In genomic region chr16:19001788-19002187, GRCh38 we compare ENCODE assay signal across 13 cellular contexts. TPM values are rescaled to one million over a fixed set of nuclear protein-coding genes. Genes with fewer than 3 reads are reported as not detected.
DNase-seq lines count a peak whose midpoint lies in the region; ATAC-seq and TF ChIP-seq lines count a peak whose summit lies in the region.
"Had no signal": no experiment of that assay in that cellular context is flagged by ENCODE, and none has a peak within 500 bp of the region (broad histone marks: within the 10 kb centered on the region; RNA-seq: fewer than 3 reads in every experiment).

No MANE protein-coding gene starts in this region.

- intact Hi-C loops in A673 (cut with micrococcal nuclease; ENCODE audit: unreplicated experiment), result no loop called here
- intact Hi-C loops in body of pancreas (cut with DNase I), result no loop called here
- intact Hi-C loops in activated T-helper 1 cell treated with anti-CD3 and anti-CD28 coated beads, Interleukin-12 subunit alpha, Interleukin-12 subunit beta, Interleukin-2, Interleukin-4 antibody, amounts not matched to agents 30 ng/mL and 10 ng/mL and 1 ng/mL, durations not matched to agents 14 hours and 24 hours and 36 hours (cut with micrococcal nuclease), result no loop called here
- intact Hi-C loops in stomach (cut with DNase I; ENCODE audit: low total_unique reads), result no loop called here

- POLR2A ChIA-PET in A673 (lab: Charles Lee; ENCODE audit: low non-redundant PET), result no interaction called here

- TF ChIP-seq POLR2A in body of pancreas (IDR thresholded peaks at IDR 0.05), result no peak
- TF ChIP-seq POLR2A in stomach (IDR thresholded peaks at IDR 0.05), result no peak

- H4K91ac ChIP-seq in mesenchymal stem cell (ENCODE audit: low read length), result no peak overlapping the region

- H3K9me2 ChIP-seq in hepatocyte (replicated peaks; ENCODE audit: insufficient read depth), result no peaks in the 10 kb centered on the region

- no peak overlapping the region for H2BK120ac ChIP-seq in mesenchymal stem cell (ENCODE audit: low read depth, low read length)

- no peak overlapping the region for H3K27ac Mint-ChIP-seq in activated T-helper 1 cell treated with anti-CD3 and anti-CD28 coated beads, Interleukin-12 subunit alpha, Interleukin-12 subunit beta, Interleukin-2, Interleukin-4 antibody, amounts not matched to agents 30 ng/mL and 10 ng/mL and 1 ng/mL, durations not matched to agents 14 hours and 24 hours and 36 hours
- H3K27ac Mint-ChIP-seq: activated naive CD4-positive, alpha-beta T cell treated with anti-CD3 and anti-CD28 coated beads for 36 hours; CD4-positive, CD25-positive, alpha-beta regulatory T cell had no signal

- no peak overlapping the region for H2BK15ac ChIP-seq in mesenchymal stem cell (ENCODE audit: low read depth, poor library complexity, severe bottlenecking)

- no peaks in the 10 kb centered on the region for H3K36me3 ChIP-seq in A673 (ENCODE audit: insufficient read depth, low read length, poor library complexity, severe bottlenecking)
- no peaks in the 10 kb centered on the region for H3K36me3 ChIP-seq in body of pancreas (replicated peaks in 1 of 2; ENCODE audit: insufficient read depth in 1 of 2, low read depth in 2 of 2)
- H3K36me3 ChIP-seq in mesenchymal stem cell (ENCODE audit: control insufficient read depth in 1 of 2, insufficient read depth in 2 of 2, low read depth in 1 of 2, low read length in 2 of 2), result no peaks in the 10 kb centered on the region
- H3K36me3 ChIP-seq in hepatocyte (replicated peaks; ENCODE audit: insufficient read depth, low read depth), result no peaks in the 10 kb centered on the region
- H3K36me3 ChIP-seq in stomach, result no peaks in the 10 kb centered on the region

- H2AFZ ChIP-seq in mesenchymal stem cell (ENCODE audit: low read depth, low read length), result no peak overlapping the region
- H2AFZ ChIP-seq in hepatocyte, result no peak overlapping the region

- no peak overlapping the region for H2BK5ac ChIP-seq in mesenchymal stem cell (ENCODE audit: low read depth, low read length, poor library complexity, severe bottlenecking)

- TF ChIP-seq EP300 in stomach (IDR thresholded peaks at IDR 0.05), result no peak

- H3K36me3 Mint-ChIP-seq in activated T-helper 1 cell treated with anti-CD3 and anti-CD28 coated beads, Interleukin-12 subunit alpha, Interleukin-12 subunit beta, Interleukin-2, Interleukin-4 antibody, amounts not matched to agents 30 ng/mL and 10 ng/mL and 1 ng/mL, durations not matched to agents 14 hours and 24 hours and 36 hours (ENCODE audit: low read depth), result no peaks in the 10 kb centered on the region
- H3K36me3 Mint-ChIP-seq: CD4-positive, CD25-positive, alpha-beta regulatory T cell had no signal

- CTCF ChIA-PET in A673 (lab: Charles Lee), result no interaction called here

- no peak overlapping the region for H3K4ac ChIP-seq in mesenchymal stem cell (ENCODE audit: low read depth in 1 of 2, low read length in 2 of 2)

- no peak overlapping the region for H4K8ac ChIP-seq in mesenchymal stem cell (ENCODE audit: low read length)

- BruUV-seq in A673 (replicated peaks; lab: Mats Ljungman, UMichigan), result no TSS peak

- H3K4me1 ChIP-seq in A673 (ENCODE audit: insufficient read depth, low read length, poor library complexity, severe bottlenecking), result no peaks in the 10 kb centered on the region
- peaks cover 4% of the 10 kb centered on the region for H3K4me1 ChIP-seq in body of pancreas
- H3K4me1 ChIP-seq in mesenchymal stem cell (ENCODE audit: control insufficient read depth, insufficient read depth, low read depth, low read length), result peaks cover 6% of the 10 kb centered on the region
- H3K4me1 ChIP-seq in hepatocyte (ENCODE audit: insufficient read depth), result peaks cover 12% of the 10 kb centered on the region
- peaks cover 0 to 21% (median 3%) of the 10 kb centered on the region in 4 donors for H3K4me1 ChIP-seq in stomach

- H2AK5ac ChIP-seq in mesenchymal stem cell (ENCODE audit: low read length, severe bottlenecking), result no peak overlapping the region

- peak overlapping the region; percentile 19 for H3K9ac ChIP-seq in mesenchymal stem cell (ENCODE audit: low read length)

- H3K4me3 Mint-ChIP-seq in activated T-helper 1 cell treated with anti-CD3 and anti-CD28 coated beads, Interleukin-12 subunit alpha, Interleukin-12 subunit beta, Interleukin-2, Interleukin-4 antibody, amounts not matched to agents 30 ng/mL and 10 ng/mL and 1 ng/mL, durations not matched to agents 14 hours and 24 hours and 36 hours, result no peak overlapping the region
- H3K4me3 Mint-ChIP-seq: activated naive CD4-positive, alpha-beta T cell treated with anti-CD3 and anti-CD28 coated beads for 36 hours; CD4-positive, CD25-positive, alpha-beta regulatory T cell had no signal

- H3K27me3 ChIP-seq in A673 (replicated peaks; ENCODE audit: insufficient read depth, low read depth, low read length, poor library complexity), result no peaks in the 10 kb centered on the region
- no peaks in the 10 kb centered on the region for H3K27me3 ChIP-seq in body of pancreas
- H3K27me3 ChIP-seq in mesenchymal stem cell (ENCODE audit: control insufficient read depth in 1 of 2, insufficient read depth in 1 of 2, low read length in 2 of 2), result no peaks in the 10 kb centered on the region
- no peaks in the 10 kb centered on the region for H3K27me3 ChIP-seq in hepatocyte
- no peaks in the 10 kb centered on the region for H3K27me3 ChIP-seq in stomach

- peak; percentile 49 for ATAC-seq in body of pancreas
- no peak for ATAC-seq in GM18909 (IDR thresholded peaks at IDR 0.05; ENCODE audit: poor library complexity, unreplicated experiment)

- no peaks in the 10 kb centered on the region for H3K4me1 Mint-ChIP-seq in activated T-helper 1 cell treated with anti-CD3 and anti-CD28 coated beads, Interleukin-12 subunit alpha, Interleukin-12 subunit beta, Interleukin-2, Interleukin-4 antibody, amounts not matched to agents 30 ng/mL and 10 ng/mL and 1 ng/mL, durations not matched to agents 14 hours and 24 hours and 36 hours (ENCODE audit: low read depth)
- H3K4me1 Mint-ChIP-seq: CD4-positive, CD25-positive, alpha-beta regulatory T cell had no signal

- no peaks in the 10 kb centered on the region for H3K79me1 ChIP-seq in mesenchymal stem cell (replicated peaks; ENCODE audit: low read length, poor library complexity, severe bottlenecking)

- DNase-seq in A673 (ENCODE audit: low spot score), result peak; percentile 6
- peak; percentile 72 for DNase-seq in HFF-Myc (ENCODE audit: extremely low read depth, low read depth)
- DNase-seq in body of pancreas, result peak; percentile 14 to 43 (median 20)
- peak; percentile 41 for DNase-seq in mesenchymal stem cell
- no peak for DNase-seq in activated T-helper 1 cell treated with anti-CD3 and anti-CD28 coated beads, Interleukin-12 subunit alpha, Interleukin-12 subunit beta, Interleukin-2, Interleukin-4 antibody, amounts not matched to agents 30 ng/mL and 10 ng/mL and 1 ng/mL, durations not matched to agents 14 hours and 24 hours and 36 hours (ENCODE audit: low spot score)
- no peak for DNase-seq in hepatocyte (ENCODE audit: low spot score)
- DNase-seq in stomach, result no peak
- DNase-seq: activated CD4-positive, alpha-beta T cell treated with anti-CD3 and anti-CD28 coated beads for 48 hours; activated naive CD4-positive, alpha-beta T cell treated with anti-CD3 and anti-CD28 coated beads for 36 hours; CD4-positive, CD25-positive, alpha-beta regulatory T cell; kidney; stimulated activated CD4-positive, alpha-beta T cell treated with anti-CD3 and anti-CD28 coated beads, Interleukin-4, amount 100 ng/mL, for 24 hours had no signal

- no peak overlapping the region for H2BK12ac ChIP-seq in mesenchymal stem cell (ENCODE audit: low read length in 2 of 2)

- H3K27ac ChIP-seq in A673 (ENCODE audit: low read depth, low read length, poor library complexity, severe bottlenecking) (no peak overlapping the region), body of pancreas (peak overlapping the region in 1 of 4 donors; percentile 27), mesenchymal stem cell (ENCODE audit: low read length, poor library complexity, severe bottlenecking) (no peak overlapping the region), hepatocyte (no peak overlapping the region), stomach (no peak overlapping the region)

- no peaks in the 10 kb centered on the region for H3K79me2 ChIP-seq in hepatocyte

- H3K4me3 ChIP-seq in A673 (ENCODE audit: low read depth, low read length, poor library complexity, severe bottlenecking) (no peak overlapping the region), HFF-Myc (replicated peaks; ENCODE audit: low read depth, low read length) (no peak overlapping the region), body of pancreas (no peak overlapping the region), mesenchymal stem cell (ENCODE audit: insufficient read depth in 1 of 2, low read depth in 1 of 2, low read length in 2 of 2) (no peak overlapping the region), hepatocyte (no peak overlapping the region), stomach (no peak overlapping the region)

- no peak overlapping the region for H3K23ac ChIP-seq in mesenchymal stem cell (ENCODE audit: low read length in 2 of 2)

- TF ChIP-seq CTCF in A673 (conservative IDR thresholded peaks at IDR 0.05; ENCODE audit: low read depth, low read length) (no peak), HFF-Myc (IDR thresholded peaks at IDR 0.05; ENCODE audit: low read depth, low read length, missing control alignments) (no peak), body of pancreas (IDR thresholded peaks at IDR 0.05) (no peak), hepatocyte (IDR thresholded peaks at IDR 0.05; ENCODE audit: poor library complexity) (no peak), stomach (IDR thresholded peaks at IDR 0.05) (no peak)

- no peaks in the 10 kb centered on the region for H3K27me3 Mint-ChIP-seq in activated T-helper 1 cell treated with anti-CD3 and anti-CD28 coated beads, Interleukin-12 subunit alpha, Interleukin-12 subunit beta, Interleukin-2, Interleukin-4 antibody, amounts not matched to agents 30 ng/mL and 10 ng/mL and 1 ng/mL, durations not matched to agents 14 hours and 24 hours and 36 hours (ENCODE audit: insufficient read depth)

- no peak overlapping the region for H3K18ac ChIP-seq in mesenchymal stem cell (ENCODE audit: low read depth in 1 of 2, low read length in 2 of 2)

- no peaks in the 10 kb centered on the region for H4K20me1 ChIP-seq in hepatocyte (ENCODE audit: insufficient read depth, poor library complexity, severe bottlenecking)

- WGBS in body of pancreas, 2 donors, result 64 to 69% methylated on average over 4 of the region's 4 CpGs
- 99% methylated on average over 4 of the region's 4 CpGs for WGBS in mesenchymal stem cell
- 94% methylated on average over 4 of the region's 4 CpGs for WGBS in hepatocyte (ENCODE audit: low lambda C conversion rate, missing lambda C conversion rate)
- WGBS in stomach, 5 donors, result 73 to 82% (median 76%) methylated on average over 4 of the region's 4 CpGs

- no peak overlapping the region for H3K4me2 ChIP-seq in mesenchymal stem cell (ENCODE audit: low read length, poor library complexity, severe bottlenecking)
- no peak overlapping the region for H3K4me2 ChIP-seq in hepatocyte

- no peaks in the 10 kb centered on the region for H3K9me3 Mint-ChIP-seq in activated T-helper 1 cell treated with anti-CD3 and anti-CD28 coated beads, Interleukin-12 subunit alpha, Interleukin-12 subunit beta, Interleukin-2, Interleukin-4 antibody, amounts not matched to agents 30 ng/mL and 10 ng/mL and 1 ng/mL, durations not matched to agents 14 hours and 24 hours and 36 hours
- H3K9me3 Mint-ChIP-seq: activated naive CD4-positive, alpha-beta T cell treated with anti-CD3 and anti-CD28 coated beads for 36 hours; CD4-positive, CD25-positive, alpha-beta regulatory T cell had no signal

- H3K9me3 ChIP-seq in A673 (ENCODE audit: low read depth, low read length, poor library complexity, severe bottlenecking), result no peaks in the 10 kb centered on the region
- no peaks in the 10 kb centered on the region for H3K9me3 ChIP-seq in body of pancreas
- H3K9me3 ChIP-seq in mesenchymal stem cell (ENCODE audit: control insufficient read depth, low read length), result no peaks in the 10 kb centered on the region
- no peaks in the 10 kb centered on the region for H3K9me3 ChIP-seq in hepatocyte (ENCODE audit: low read depth)
- H3K9me3 ChIP-seq in stomach, result no peaks in the 10 kb centered on the region

- H3K14ac ChIP-seq in mesenchymal stem cell (ENCODE audit: low read length in 2 of 2), result no peak overlapping the region

RNA-seq across cellular contexts. Expression of gene TMC7, which starts 18.1 kb away (rescaled TPM):
- total RNA-seq in A673 (2021) (0.59 and 0.82 TPM in 2 replicates), body of pancreas (under 1 TPM; 0.33 to 0.78 TPM), hepatocyte (5.9 and 6.5 TPM in 2 replicates), stomach (10 to 100 TPM in 1 of 5 donors, 1 to 10 TPM in 2, under 1 TPM in 1, not detected in 1; 0.87 to 23.8 (median 6.7) TPM)
- polyA plus RNA-seq in mesenchymal stem cell (2013, experiment 1 of 2), result 1.5 TPM
- polyA plus RNA-seq in mesenchymal stem cell (2013, experiment 2 of 2), result 1.3 TPM
- total RNA-seq in activated T-helper 1 cell treated with anti-CD3 and anti-CD28 coated beads, Interleukin-12 subunit alpha, Interleukin-12 subunit beta, Interleukin-2, Interleukin-4 antibody, amounts not matched to agents 30 ng/mL and 10 ng/mL and 1 ng/mL, durations not matched to agents 14 hours and 24 hours and 36 hours, result 0.05 TPM in 1 of 2 replicates, not detected in the other
- polyA plus RNA-seq in hepatocyte (4.4 and 5.7 TPM in 2 replicates), stomach (under 1 TPM; 0.19 to 0.31 (median 0.30) TPM)
- total RNA-seq: activated naive CD4-positive, alpha-beta T cell treated with anti-CD3 and anti-CD28 coated beads for 36 hours; CD4-positive, CD25-positive, alpha-beta regulatory T cell had no signal

Comparison
In these comparisons a context has a peak if more than half of its experiments do, and no peak if none do; other contexts are left out.
1. DNase-seq: peak in A673 (single experiment), HFF-Myc (single experiment), body of pancreas (4 of 4) and mesenchymal stem cell (single experiment); none in activated T-helper 1 cell treated with anti-CD3 and anti-CD28 coated beads, Interleukin-12 subunit alpha, Interleukin-12 subunit beta, Interleukin-2, Interleukin-4 antibody, amounts not matched to agents 30 ng/mL and 10 ng/mL and 1 ng/mL, durations not matched to agents 14 hours and 24 hours and 36 hours (single experiment), hepatocyte (single experiment) and stomach (single experiment).